ENCODE assay signal across 19 cellular contexts in the genomic region with DNA sequence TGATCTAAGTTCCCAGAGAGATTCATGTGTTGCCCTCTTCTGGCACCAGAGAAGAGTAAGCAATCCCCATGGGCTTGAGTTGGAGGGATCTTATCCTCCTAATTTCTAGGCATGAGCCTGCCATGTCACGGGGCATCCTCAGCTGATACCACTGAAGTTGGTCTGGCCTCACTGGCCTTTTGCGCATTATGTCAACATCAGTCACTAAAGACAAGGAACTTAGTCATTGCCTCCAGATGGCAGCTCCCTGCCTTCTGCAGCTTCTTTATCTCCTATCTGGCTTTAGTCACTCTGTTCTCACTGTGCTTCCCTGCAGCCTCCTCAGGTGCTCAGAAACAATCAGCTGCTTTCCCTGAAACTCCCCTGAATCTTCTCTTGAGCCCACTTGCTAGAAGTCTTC.
"Had no signal": no experiment of that assay in that cellular context is flagged by ENCODE, and none has a peak within 500 bp of the region (broad histone marks: within the 10 kb centered on the region; RNA-seq: fewer than 3 reads in every experiment).

No MANE protein-coding gene starts in this region.

- H3K4me3 Mint-ChIP-seq: activated CD4-positive, alpha-beta T cell treated with anti-CD3 and anti-CD28 coated beads, Interleukin-2, amount 10 ng/mL, durations not matched to agents 7 days and 5 days; activated naive CD8-positive, alpha-beta T cell treated with anti-CD3 and anti-CD28 coated beads for 36 hours; central memory CD8-positive, alpha-beta T cell; immature natural killer cell; neural crest cell had no signal

- H3K4me1 ChIP-seq: body of pancreas, lower lobe of right lung, psoas muscle, right lobe of liver, spleen, stomach, upper lobe of right lung had no signal

- H3K4me3 ChIP-seq: body of pancreas, coronary artery, lower lobe of right lung, psoas muscle, right lobe of liver, spleen, stomach, thoracic aorta, upper lobe of right lung had no signal

- H3K36me3 Mint-ChIP-seq: immature natural killer cell had no signal

- H3K27ac Mint-ChIP-seq: activated CD4-positive, alpha-beta T cell treated with anti-CD3 and anti-CD28 coated beads, Interleukin-2, amount 10 ng/mL, durations not matched to agents 7 days and 5 days; activated naive CD8-positive, alpha-beta T cell treated with anti-CD3 and anti-CD28 coated beads for 36 hours; immature natural killer cell had no signal

- H3K36me3 ChIP-seq: lower lobe of right lung, right lobe of liver, spleen, stomach, thoracic aorta, upper lobe of right lung had no signal

- H3K27me3 ChIP-seq: body of pancreas, right lobe of liver, stomach, upper lobe of right lung had no signal

- DNase-seq: activated CD4-positive, alpha-beta T cell treated with anti-CD3 and anti-CD28 coated beads, Interleukin-2, amount 10 ng/mL, durations not matched to agents 7 days and 5 days; activated CD8-positive, alpha-beta memory T cell treated with anti-CD3 and anti-CD28 coated beads, Interleukin-2, amount 50 U/mL, for 48 hours; activated naive CD8-positive, alpha-beta T cell treated with anti-CD3 and anti-CD28 coated beads for 36 hours; amygdala; body of pancreas; glutamatergic neuron; immature natural killer cell; left cardiac atrium; lower lobe of right lung; midbrain; psoas muscle; right lobe of liver; spleen; stomach; upper lobe of right lung had no signal

- H3K4me1 Mint-ChIP-seq: activated CD4-positive, alpha-beta T cell treated with anti-CD3 and anti-CD28 coated beads, Interleukin-2, amount 10 ng/mL, durations not matched to agents 7 days and 5 days; activated naive CD8-positive, alpha-beta T cell treated with anti-CD3 and anti-CD28 coated beads for 36 hours; central memory CD8-positive, alpha-beta T cell; immature natural killer cell; neural crest cell had no signal

- ATAC-seq: body of pancreas, left cardiac atrium, lower lobe of right lung, psoas muscle, right lobe of liver, upper lobe of right lung had no signal

- H3K27ac ChIP-seq: body of pancreas, coronary artery, lower lobe of right lung, psoas muscle, right lobe of liver, spleen, stomach, thoracic aorta, upper lobe of right lung had no signal

- H3K9me3 Mint-ChIP-seq: central memory CD8-positive, alpha-beta T cell had no signal

- H3K27me3 Mint-ChIP-seq: activated CD4-positive, alpha-beta T cell treated with anti-CD3 and anti-CD28 coated beads, Interleukin-2, amount 10 ng/mL, durations not matched to agents 7 days and 5 days; activated naive CD8-positive, alpha-beta T cell treated with anti-CD3 and anti-CD28 coated beads for 36 hours had no signal

- H3K9me3 ChIP-seq: body of pancreas, lower lobe of right lung, psoas muscle, right lobe of liver, thoracic aorta, upper lobe of right lung had no signal
